Comparison of ENCODE assay signal across 17 cellular contexts in genomic region chr1:26020390-26020789, GRCh38. TPM values are rescaled to one million over a fixed set of nuclear protein-coding genes. Genes with fewer than 3 reads are reported as not detected.
A peak's percentile ranks its signal among the peaks of the same experiment; 100 is the strongest.
DNase-seq lines count a peak whose midpoint lies in the region; ATAC-seq and TF ChIP-seq lines count a peak whose summit lies in the region.
"Had no signal": no experiment of that assay in that cellular context is flagged by ENCODE, and none has a peak within 500 bp of the region (broad histone marks: within the 10 kb centered on the region; RNA-seq: fewer than 3 reads in every experiment).

No MANE protein-coding gene starts in this region.

- no peak overlapping the region for H3K9ac ChIP-seq in adipocyte (ENCODE audit: low read length)

- no peak overlapping the region for H3K27ac Mint-ChIP-seq in activated CD8-positive, alpha-beta T cell treated with anti-CD3 and anti-CD28 coated beads, Interleukin-2, amount 10 ng/mL, durations not matched to agents 7 days and 5 days
- H3K27ac Mint-ChIP-seq: activated T-helper 2 cell treated with anti-CD3 and anti-CD28 coated beads, Interferon-gamma antibody, Interleukin-2, Interleukin-4, amounts not matched to agents 10 μg/mL and 5 μg/mL and 100 μg/mL, durations not matched to agents 14 hours and 24 hours and 36 hours had no signal

- peak; percentile 59 for DNase-seq in AG08396 (ENCODE audit: low spot score)
- peak; percentile 66 for DNase-seq in adipocyte (ENCODE audit: low read depth)
- peak; percentile 47 for DNase-seq in fibroblast of villous mesenchyme (ENCODE audit: low read depth)
- peak; percentile 35 for DNase-seq in non-pigmented ciliary epithelial cell (ENCODE audit: low read depth)
- no peak for DNase-seq in activated CD4-positive, alpha-beta T cell treated with anti-CD3 and anti-CD28 coated beads for 1 hour
- no peak for DNase-seq in activated CD8-positive, alpha-beta T cell treated with anti-CD3 and anti-CD28 coated beads, Interleukin-2, amount 10 ng/mL, durations not matched to agents 7 days and 5 days
- DNase-seq in OCI-LY7 (ENCODE audit: low spot score), result no peak
- DNase-seq: activated CD4-positive, alpha-beta T cell treated with anti-CD3 and anti-CD28 coated beads, Interleukin-2, amount 50 U/mL, for 4 hours; erythroblast; NCI-H1694; NCI-H82; T-helper 9 cell had no signal

- H2AFZ ChIP-seq in OCI-LY7 (ENCODE audit: low read length), result no peak overlapping the region

- H3K9me3 ChIP-seq in adipocyte (ENCODE audit: control insufficient read depth, low read length), result no peaks in the 10 kb centered on the region
- H3K9me3 ChIP-seq in OCI-LY7 (ENCODE audit: low read length), result no peaks in the 10 kb centered on the region
- H3K9me3 ChIP-seq: A549 had no signal

- POLR2A ChIA-PET in activated CD8-positive, alpha-beta T cell treated with anti-CD3 and anti-CD28 coated beads, Interleukin-2, amount 10 ng/mL, durations not matched to agents 7 days and 5 days (lab: Charles Lee), result no interaction called here
- POLR2A ChIA-PET in OCI-LY7 (lab: Charles Lee), result no interaction called here

- no peaks in the 10 kb centered on the region for H3K36me3 Mint-ChIP-seq in activated CD8-positive, alpha-beta T cell treated with anti-CD3 and anti-CD28 coated beads, Interleukin-2, amount 10 ng/mL, durations not matched to agents 7 days and 5 days (ENCODE audit: low read depth)

- no peaks in the 10 kb centered on the region for H3K79me2 ChIP-seq in OCI-LY7 (ENCODE audit: insufficient read depth, low read depth, low read length)

- H3K9me2 ChIP-seq in OCI-LY7 (ENCODE audit: insufficient read depth, low read length), result no peaks in the 10 kb centered on the region

- H3K27ac ChIP-seq in OCI-LY7 (ENCODE audit: low read depth, low read length, poor library complexity, severe bottlenecking), result no peak overlapping the region
- H3K27ac ChIP-seq: A549, skin epidermis had no signal

- no peaks in the 10 kb centered on the region for H3K27me3 ChIP-seq in adipocyte (replicated peaks; ENCODE audit: control insufficient read depth, insufficient read depth, low read length)

- ATAC-seq in activated CD8-positive, alpha-beta T cell treated with anti-CD3 and anti-CD28 coated beads, Interleukin-2, amount 10 ng/mL, durations not matched to agents 7 days and 5 days, result no peak
- no peak for ATAC-seq in GM18909 (IDR thresholded peaks at IDR 0.05; ENCODE audit: poor library complexity, unreplicated experiment)
- ATAC-seq: A549 had no signal

- BruUV-seq in OCI-LY7 (replicated peaks; lab: Mats Ljungman, UMichigan), result no TSS peak

- CTCF ChIA-PET in activated CD8-positive, alpha-beta T cell treated with anti-CD3 and anti-CD28 coated beads, Interleukin-2, amount 10 ng/mL, durations not matched to agents 7 days and 5 days (lab: Charles Lee), result interaction anchor here (0.8 to 1.5 kb wide), 3 partner anchors 10 to 23 kb away, joined by 3 to 9 read pairs (median 5); partner anchors contain the start of gene PAFAH2
- CTCF ChIA-PET in OCI-LY7 (lab: Charles Lee; ENCODE audit: unreplicated experiment), result interaction anchor here (0.5 kb wide), 1 partner anchor 16 kb away, joined by 4 read pairs; no protein-coding TSS in a partner anchor

- H3K36me3 ChIP-seq in adipocyte (ENCODE audit: control insufficient read depth, insufficient read depth, low read length, severe bottlenecking) (no peaks in the 10 kb centered on the region), OCI-LY7 (ENCODE audit: insufficient read depth, low read length) (no peaks in the 10 kb centered on the region)

- peaks cover 40% of the 10 kb centered on the region for H3K4me1 ChIP-seq in adipocyte (ENCODE audit: control insufficient read depth, insufficient read depth, low read length)
- peaks cover 4% of the 10 kb centered on the region for H3K4me1 ChIP-seq in OCI-LY7 (ENCODE audit: insufficient read depth, low read length, poor library complexity, severe bottlenecking)

- peaks cover 29% of the 10 kb centered on the region for H3K4me1 Mint-ChIP-seq in activated CD8-positive, alpha-beta T cell treated with anti-CD3 and anti-CD28 coated beads, Interleukin-2, amount 10 ng/mL, durations not matched to agents 7 days and 5 days (ENCODE audit: low read depth)

- TF ChIP-seq CTCF in fibroblast of villous mesenchyme (IDR thresholded peaks at IDR 0.05; ENCODE audit: insufficient read depth, low read depth, low read length) (no peak), OCI-LY7 (conservative IDR thresholded peaks at IDR 0.05; ENCODE audit: low read length) (no peak)

- H3K4me3 ChIP-seq in adipocyte (ENCODE audit: low read length) (no peak overlapping the region), fibroblast of villous mesenchyme (ENCODE audit: low read depth, low read length) (no peak overlapping the region), OCI-LY7 (ENCODE audit: low read depth, low read length, poor library complexity, severe bottlenecking) (no peak overlapping the region)
- H3K4me3 ChIP-seq: A549, skin epidermis had no signal

- peaks cover 15% of the 10 kb centered on the region for H3K27me3 Mint-ChIP-seq in activated CD8-positive, alpha-beta T cell treated with anti-CD3 and anti-CD28 coated beads, Interleukin-2, amount 10 ng/mL, durations not matched to agents 7 days and 5 days (ENCODE audit: low read depth)

- no peaks in the 10 kb centered on the region for H4K20me1 ChIP-seq in OCI-LY7 (ENCODE audit: insufficient read depth, low read length)

- H3K9me3 Mint-ChIP-seq in activated CD8-positive, alpha-beta T cell treated with anti-CD3 and anti-CD28 coated beads, Interleukin-2, amount 10 ng/mL, durations not matched to agents 7 days and 5 days (ENCODE audit: insufficient read depth), result no peaks in the 10 kb centered on the region
- H3K9me3 Mint-ChIP-seq: activated T-helper 2 cell treated with anti-CD3 and anti-CD28 coated beads, Interferon-gamma antibody, Interleukin-2, Interleukin-4, amounts not matched to agents 10 μg/mL and 5 μg/mL and 100 μg/mL, durations not matched to agents 14 hours and 24 hours and 36 hours had no signal

- no peak overlapping the region for H3K4me2 ChIP-seq in OCI-LY7 (ENCODE audit: low read length)
- H3K4me2 ChIP-seq: A549 had no signal

- intact Hi-C loops in OCI-LY7 (cut with micrococcal nuclease; ENCODE audit: unreplicated experiment), result no loop called here

- no peak overlapping the region for H3K4me3 Mint-ChIP-seq in activated CD8-positive, alpha-beta T cell treated with anti-CD3 and anti-CD28 coated beads, Interleukin-2, amount 10 ng/mL, durations not matched to agents 7 days and 5 days

RNA-seq across cellular contexts. Expression of gene EXTL1, which starts 1.2 kb away (rescaled TPM):
- total RNA-seq in fibroblast of villous mesenchyme (3.9 and 6.0 TPM in 2 replicates), OCI-LY7 (2022) (0.26 and 0.67 TPM in 2 replicates)
- not detected for total RNA-seq in activated CD8-positive, alpha-beta T cell treated with anti-CD3 and anti-CD28 coated beads, Interleukin-2, amount 10 ng/mL, durations not matched to agents 7 days and 5 days
- total RNA-seq in OCI-LY7 (2014; rRNA removed; shearing (Covaris generic)), result not detected in 2 replicates
- total RNA-seq: activated T-helper 2 cell treated with anti-CD3 and anti-CD28 coated beads, Interferon-gamma antibody, Interleukin-2, Interleukin-4, amounts not matched to agents 10 μg/mL and 5 μg/mL and 100 μg/mL, durations not matched to agents 14 hours and 24 hours and 36 hours; bronchial epithelial cell had no signal

RNA-seq across cellular contexts. Expression of gene PAFAH2, which starts 22.5 kb away (rescaled TPM):
- total RNA-seq in fibroblast of villous mesenchyme (7.7 and 11.2 TPM in 2 replicates), OCI-LY7 (2022) (7.3 and 8.7 TPM in 2 replicates)
- total RNA-seq in activated CD8-positive, alpha-beta T cell treated with anti-CD3 and anti-CD28 coated beads, Interleukin-2, amount 10 ng/mL, durations not matched to agents 7 days and 5 days, result 10 to 100 TPM in 1 of 2 experiments, 1 to 10 TPM in 1; 9.1 to 10.9 TPM
- total RNA-seq in OCI-LY7 (2014; rRNA removed; shearing (Covaris generic)), result 2.9 and 4.1 TPM in 2 replicates

RNA-seq across cellular contexts. Expression of gene SLC30A2, which starts 25.5 kb away (rescaled TPM):
- total RNA-seq in fibroblast of villous mesenchyme (not detected in 2 replicates), OCI-LY7 (2022) (not detected in 2 replicates)
- total RNA-seq in activated CD8-positive, alpha-beta T cell treated with anti-CD3 and anti-CD28 coated beads, Interleukin-2, amount 10 ng/mL, durations not matched to agents 7 days and 5 days, result not detected
- total RNA-seq in OCI-LY7 (2014; rRNA removed; shearing (Covaris generic)), result not detected in 2 replicates
- total RNA-seq: activated T-helper 2 cell treated with anti-CD3 and anti-CD28 coated beads, Interferon-gamma antibody, Interleukin-2, Interleukin-4, amounts not matched to agents 10 μg/mL and 5 μg/mL and 100 μg/mL, durations not matched to agents 14 hours and 24 hours and 36 hours; bronchial epithelial cell had no signal

RNA-seq across cellular contexts. Expression of gene TRIM63, which starts 47.0 kb away (rescaled TPM):
- total RNA-seq in fibroblast of villous mesenchyme (not detected in 2 replicates), OCI-LY7 (2022) (not detected in 2 replicates)
- total RNA-seq in activated CD8-positive, alpha-beta T cell treated with anti-CD3 and anti-CD28 coated beads, Interleukin-2, amount 10 ng/mL, durations not matched to agents 7 days and 5 days, result under 1 TPM in 1 of 2 experiments, not detected in 1; 0.23 TPM
- total RNA-seq in OCI-LY7 (2014; rRNA removed; shearing (Covaris generic)), result not detected in 2 replicates
- total RNA-seq: activated T-helper 2 cell treated with anti-CD3 and anti-CD28 coated beads, Interferon-gamma antibody, Interleukin-2, Interleukin-4, amounts not matched to agents 10 μg/mL and 5 μg/mL and 100 μg/mL, durations not matched to agents 14 hours and 24 hours and 36 hours; bronchial epithelial cell had no signal

Comparison
In these comparisons a context has a peak if more than half of its experiments do, and no peak if none do; other contexts are left out.
1. DNase-seq: peak in AG08396 (single experiment), adipocyte (single experiment), fibroblast of villous mesenchyme (single experiment) and non-pigmented ciliary epithelial cell (single experiment); none in activated CD4-positive, alpha-beta T cell treated with anti-CD3 and anti-CD28 coated beads for 1 hour (single experiment), activated CD8-positive, alpha-beta T cell treated with anti-CD3 and anti-CD28 coated beads, Interleukin-2, amount 10 ng/mL, durations not matched to agents 7 days and 5 days (single experiment) and OCI-LY7 (single experiment).